ENCODE assay signal across 8 cellular contexts in genomic region chr17:59839646-59840328, GRCh38. TPM values are rescaled to one million over a fixed set of nuclear protein-coding genes. Genes with fewer than 3 reads are reported as not detected.
A peak's percentile ranks its signal among the peaks of the same experiment; 100 is the strongest.
DNase-seq lines count a peak whose midpoint lies in the region; ATAC-seq and TF ChIP-seq lines count a peak whose summit lies in the region.

No MANE protein-coding gene starts in this region.

- H3K27ac ChIP-seq in SJSA1 (peak overlapping the region; percentile 92), esophagus muscularis mucosa (replicated peaks in 1 of 4) (peak overlapping the region; percentile 87 to 95 (median 91)), rectal smooth muscle tissue (ENCODE audit: low read depth, low read length) (peak overlapping the region; percentile 100)

- no peak for TF ChIP-seq CTCF in esophagus muscularis mucosa (IDR thresholded peaks at IDR 0.05)

- intact Hi-C loops in esophagus muscularis mucosa (cut with DNase I) = loop anchor here (5.0 kb wide), 1 partner anchor 87 kb away; no protein-coding TSS in a partner anchor

- H3K4me1 ChIP-seq in SJSA1 (replicated peaks) (peaks cover 44% of the 10 kb centered on the region), esophagus muscularis mucosa (peaks cover 28 to 53% (median 52%) of the 10 kb centered on the region in 4 donors), rectal smooth muscle tissue (ENCODE audit: control insufficient read depth, insufficient read depth, low read length) (peaks cover 12% of the 10 kb centered on the region)

- H3K4me3 ChIP-seq in SJSA1 (peak overlapping the region; percentile 59), esophagus muscularis mucosa (peak overlapping the region; percentile 59 to 68 (median 62)), rectal smooth muscle tissue (ENCODE audit: low read length) (peak overlapping the region; percentile 99)

- ATAC-seq in GM19452 (IDR thresholded peaks at IDR 0.05; ENCODE audit: unreplicated experiment) = no peak

- TF ChIP-seq EP300 in esophagus muscularis mucosa (IDR thresholded peaks at IDR 0.05) = no peak

- WGBS in esophagus muscularis mucosa = 24% methylated on average over 6 of the region's 6 CpGs

- H3K9me3 ChIP-seq in SJSA1 (replicated peaks) (peaks cover 10% of the 10 kb centered on the region; the same call in 1 of the 2 replicates), esophagus muscularis mucosa (no peaks in the 10 kb centered on the region)

- TF ChIP-seq POLR2A in GM18951 (IDR thresholded peaks at IDR 0.05; ENCODE audit: extremely low read depth, insufficient read depth, insufficient read length) = peak; percentile 39
- peak; percentile 0 for TF ChIP-seq POLR2A in esophagus muscularis mucosa (IDR thresholded peaks at IDR 0.05; ENCODE audit: low read depth)

- H3K36me3 ChIP-seq in SJSA1 = peaks cover 58% of the 10 kb centered on the region
- peaks cover 0 to 28% (median 6%) of the 10 kb centered on the region in 4 donors for H3K36me3 ChIP-seq in esophagus muscularis mucosa
- peaks cover 14% of the 10 kb centered on the region for H3K36me3 ChIP-seq in rectal smooth muscle tissue (ENCODE audit: control insufficient read depth, insufficient read depth, low read length)

- in situ Hi-C loops in GM18951 (cut with MboI; ENCODE audit: low sequenced_read_pairs, unreplicated experiment) = no loop called here

- peaks cover 18% of the 10 kb centered on the region for H3K27me3 ChIP-seq in SJSA1 (replicated peaks)
- no peaks in the 10 kb centered on the region for H3K27me3 ChIP-seq in esophagus muscularis mucosa
- H3K27me3 ChIP-seq in rectal smooth muscle tissue (ENCODE audit: control insufficient read depth, insufficient read depth, low read length) = no peaks in the 10 kb centered on the region

- no peak for DNase-seq in SJSA1 (ENCODE audit: low read depth in 1 of 2, low spot score in 2 of 2)
- no peak for DNase-seq in esophagus muscularis mucosa (ENCODE audit: extremely low spot score)
- no peak for DNase-seq in SK-N-DZ (ENCODE audit: low spot score)
- no peak for DNase-seq in NCI-H1092 treated with DMSO at 0.1 percent for 48 hours (lab: John Stamatoyannopoulos, UW)
- DNase-seq in GF-D8 (lab: John Stamatoyannopoulos, UW) = no peak

- H3K9ac ChIP-seq in rectal smooth muscle tissue (ENCODE audit: low read length) = peak overlapping the region; percentile 99

RNA-seq across cellular contexts. Expression of gene TUBD1, which starts 53.0 kb away (rescaled TPM):
- 7.4 and 12.7 TPM in 2 replicates for total RNA-seq in SJSA1 (2014; rRNA removed; shearing (Covaris generic))
- total RNA-seq in esophagus muscularis mucosa = 10 to 100 TPM in 1 of 4 donors, 1 to 10 TPM in 3; 5.6 to 10.4 (median 7.0) TPM
- 14.4 and 15.0 TPM in 2 replicates for polyA plus RNA-seq in SK-N-DZ (2014; cell fraction: cytosol; rRNA removed)
- polyA plus RNA-seq in SK-N-DZ (2014; cell fraction: nucleus; rRNA removed) = 4.5 and 5.9 TPM in 2 replicates

RNA-seq across cellular contexts. Expression of gene RPS6KB1, which starts 53.1 kb away (rescaled TPM):
- 26.9 and 32.3 TPM in 2 replicates for total RNA-seq in SJSA1 (2014; rRNA removed; shearing (Covaris generic))
- 10 to 100 TPM; 26.6 to 45.2 (median 33.4) TPM for total RNA-seq in esophagus muscularis mucosa
- polyA plus RNA-seq in SK-N-DZ (2014; cell fraction: cytosol; rRNA removed) = 17.2 and 32.1 TPM in 2 replicates
- polyA plus RNA-seq in SK-N-DZ (2014; cell fraction: nucleus; rRNA removed) = 24.0 and 24.8 TPM in 2 replicates
